8 cellular contexts compared by ENCODE assay signal in the genomic region with DNA sequence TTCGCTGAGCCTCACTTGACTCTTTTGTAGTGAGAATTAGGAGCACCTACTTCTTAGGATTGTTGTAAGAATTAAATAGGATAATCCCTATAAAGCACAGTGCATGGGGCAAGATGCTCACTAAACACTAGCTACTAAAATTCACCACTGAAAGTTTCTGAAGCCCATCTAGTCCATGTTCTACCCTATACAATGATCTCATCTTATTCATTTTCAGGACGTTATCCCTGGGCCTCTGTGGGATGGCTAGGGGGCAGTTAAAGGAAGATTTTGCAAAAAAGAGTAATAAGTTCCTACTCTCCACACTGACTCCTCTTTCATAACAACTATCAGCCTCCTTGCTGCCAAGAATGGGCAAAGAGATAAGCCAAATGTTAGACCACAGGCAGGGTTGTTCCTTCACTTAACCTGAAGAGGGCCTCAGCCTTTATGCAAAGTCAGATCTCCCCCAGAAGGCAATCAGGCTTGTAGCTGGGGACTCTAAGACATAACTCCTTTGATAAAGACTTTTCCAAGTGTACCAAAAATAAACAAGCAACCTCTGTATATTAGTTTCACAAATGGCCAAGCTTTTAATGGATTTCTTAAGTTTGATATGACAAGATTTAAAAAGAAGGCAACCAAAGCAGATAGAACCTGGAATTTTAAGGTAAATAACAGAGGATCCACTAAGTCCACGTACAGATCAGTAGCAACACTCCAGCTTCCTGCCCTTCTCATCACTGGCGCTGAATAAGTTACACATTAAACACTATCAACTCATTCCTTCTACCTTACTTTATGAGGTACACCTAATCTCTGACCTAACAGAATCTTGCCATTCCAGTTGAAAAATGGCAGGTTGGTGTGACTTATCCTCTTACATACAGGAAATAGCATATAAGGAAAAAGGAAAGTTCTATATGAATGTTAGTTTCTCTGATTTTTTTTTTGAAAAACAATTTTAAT. TPM values are rescaled to one million over a fixed set of nuclear protein-coding genes. Genes with fewer than 3 reads are reported as not detected.
DNase-seq lines count a peak whose midpoint lies in the region; ATAC-seq and TF ChIP-seq lines count a peak whose summit lies in the region.

No MANE protein-coding gene starts in this region.

- no peak overlapping the region for H3K9ac ChIP-seq in MM.1S (ENCODE audit: low read length)

- DNase-seq in GM10248 (ENCODE audit: extremely low spot score) (no peak), MM.1S (peak; percentile 43), heart left ventricle (no peak), spleen (no peak), cerebellar nuclear complex (lab: John Stamatoyannopoulos, UW) (no peak)
- DNase-seq in activated CD8-positive, alpha-beta T cell treated with anti-CD3 and anti-CD28 coated beads, Interleukin-2, amount 10 ng/mL, durations not matched to agents 7 days and 5 days, result peak; percentile 64

- peaks cover 49% of the 10 kb centered on the region for H3K36me3 Mint-ChIP-seq in activated CD8-positive, alpha-beta T cell treated with anti-CD3 and anti-CD28 coated beads, Interleukin-2, amount 10 ng/mL, durations not matched to agents 7 days and 5 days (ENCODE audit: low read depth)

- POLR2A ChIA-PET in GM10248 (lab: Yijun Ruan, JAX), result interaction anchor here (0.5 to 1.2 kb wide), 3 partner anchors 39 to 86 kb away, joined by 3 read pairs; a partner anchor contains a TSS
- POLR2A ChIA-PET in HEK293 (lab: Yijun Ruan, JAX), result no interaction called here
- POLR2A ChIA-PET in activated CD8-positive, alpha-beta T cell treated with anti-CD3 and anti-CD28 coated beads, Interleukin-2, amount 10 ng/mL, durations not matched to agents 7 days and 5 days (lab: Charles Lee), result interaction anchor here (0.7 to 1.5 kb wide), 8 partner anchors 9 to 84 kb away, joined by 3 to 8 read pairs (median 3); a partner anchor contains a TSS

- no peaks in the 10 kb centered on the region for H4K20me1 ChIP-seq in MM.1S (ENCODE audit: insufficient read depth, low read length)

- H3K4me3 Mint-ChIP-seq in activated CD8-positive, alpha-beta T cell treated with anti-CD3 and anti-CD28 coated beads, Interleukin-2, amount 10 ng/mL, durations not matched to agents 7 days and 5 days, result no peak overlapping the region

- H3K4me1 Mint-ChIP-seq in activated CD8-positive, alpha-beta T cell treated with anti-CD3 and anti-CD28 coated beads, Interleukin-2, amount 10 ng/mL, durations not matched to agents 7 days and 5 days (ENCODE audit: low read depth), result peaks cover 85% of the 10 kb centered on the region

- TF ChIP-seq CTCF in 22Rv1 (IDR thresholded peaks at IDR 0.05) (peak; percentile 62), GM10248 (IDR thresholded peaks at IDR 0.05; ENCODE audit: control extremely low read depth, extremely low read depth, low read depth, missing control alignments) (peak; percentile 71), HEK293 (tag by site-specific recombination; IDR thresholded peaks at IDR 0.05) (no peak), MM.1S (IDR thresholded peaks at IDR 0.05; ENCODE audit: low read length) (peak; percentile 51), heart left ventricle (IDR thresholded peaks at IDR 0.05) (peak in 11 of 12 donors; percentile 10 to 53 (median 39)), spleen (IDR thresholded peaks at IDR 0.05 in 8 of 11, conservative IDR thresholded peaks at IDR 0.05 in 3 of 11) (peak in 9 of 11 experiments; percentile 7 to 63 (median 55))

- peaks cover 100% of the 10 kb centered on the region for H3K79me2 ChIP-seq in MM.1S (ENCODE audit: low read length)

- ATAC-seq in activated CD8-positive, alpha-beta T cell treated with anti-CD3 and anti-CD28 coated beads, Interleukin-2, amount 10 ng/mL, durations not matched to agents 7 days and 5 days, result peak; percentile 82
- peak; percentile 15 to 83 (median 67) for ATAC-seq in heart left ventricle

- H3K27ac ChIP-seq in 22Rv1, result peak overlapping the region; percentile 49
- no peak overlapping the region for H3K27ac ChIP-seq in HEK293 (ENCODE audit: extremely low read depth, low read depth, low read length)
- H3K27ac ChIP-seq in MM.1S (ENCODE audit: low read length), result peak overlapping the region; percentile 27; the same call in 1 of the 2 replicates
- H3K27ac ChIP-seq in heart left ventricle, result peak overlapping the region in 1 of 12 donors; percentile 27
- H3K27ac ChIP-seq in spleen, result peak overlapping the region in 7 of 8 donors; percentile 24 to 98 (median 92)

- H3K4me1 ChIP-seq in HEK293 (ENCODE audit: control insufficient read depth, insufficient read depth, low read length) (peaks cover 23% of the 10 kb centered on the region), MM.1S (ENCODE audit: low read length) (peaks cover 53% of the 10 kb centered on the region), heart left ventricle (peaks cover 11 to 100% (median 79%) of the 10 kb centered on the region in 12 donors), spleen (peaks cover 83 to 100% (median 98%) of the 10 kb centered on the region in 6 donors)

- CTCF ChIA-PET in GM10248 (lab: Yijun Ruan, JAX) (interaction anchor here (0.6 to 4.1 kb wide), 26 partner anchors 9 to 197 kb away, joined by 3 to 31 read pairs (median 6); a partner anchor contains a TSS), HEK293 (lab: Yijun Ruan, JAX) (interaction anchor here (0.6 to 2.7 kb wide), 13 partner anchors 9 to 1243 kb away, joined by 3 to 16 read pairs (median 4); a partner anchor contains a TSS)
- CTCF ChIA-PET in activated CD8-positive, alpha-beta T cell treated with anti-CD3 and anti-CD28 coated beads, Interleukin-2, amount 10 ng/mL, durations not matched to agents 7 days and 5 days (lab: Charles Lee), result interaction anchor here (0.6 to 3.9 kb wide), 37 partner anchors 9 to 252 kb away, joined by 3 to 60 read pairs (median 5); a partner anchor contains a TSS

- 0 out of 2 replicates have a peak, but pooled peaks cover 4% of the 10 kb centered on the region for H3F3A ChIP-seq in MM.1S (ENCODE audit: insufficient read depth, low read length)

- no peaks in the 10 kb centered on the region for H3K27me3 ChIP-seq in MM.1S (replicated peaks; ENCODE audit: insufficient read depth, low read length)
- no peaks in the 10 kb centered on the region for H3K27me3 ChIP-seq in heart left ventricle
- no peaks in the 10 kb centered on the region for H3K27me3 ChIP-seq in spleen (replicated peaks in 1 of 7)

- H3K9me3 Mint-ChIP-seq in activated CD8-positive, alpha-beta T cell treated with anti-CD3 and anti-CD28 coated beads, Interleukin-2, amount 10 ng/mL, durations not matched to agents 7 days and 5 days (ENCODE audit: insufficient read depth), result no peaks in the 10 kb centered on the region

- H3K4me3 ChIP-seq in HEK293 (ENCODE audit: low read depth, low read length) (no peak overlapping the region), MM.1S (ENCODE audit: low read length) (no peak overlapping the region), heart left ventricle (no peak overlapping the region), spleen (peak overlapping the region in 1 of 8 donors; percentile 17)

- no peak for TF ChIP-seq POLR2A in heart left ventricle (IDR thresholded peaks at IDR 0.05)
- TF ChIP-seq POLR2A in spleen (IDR thresholded peaks at IDR 0.05), result no peak

- H2AFZ ChIP-seq in MM.1S (ENCODE audit: low read length), result no peak overlapping the region

- H3K36me3 ChIP-seq in HEK293 (ENCODE audit: control insufficient read depth in 2 of 2, insufficient read depth in 1 of 2, low read length in 2 of 2) (no peaks in the 10 kb centered on the region), MM.1S (replicated peaks; ENCODE audit: insufficient read depth, low read length) (no peaks in the 10 kb centered on the region), heart left ventricle (peaks cover 0 to 8% (median 0%) of the 10 kb centered on the region in 9 donors), spleen (peaks cover 0 to 14% (median 0%) of the 10 kb centered on the region in 6 donors)

- no peaks in the 10 kb centered on the region for H3K27me3 Mint-ChIP-seq in activated CD8-positive, alpha-beta T cell treated with anti-CD3 and anti-CD28 coated beads, Interleukin-2, amount 10 ng/mL, durations not matched to agents 7 days and 5 days (ENCODE audit: low read depth)

- H3K27ac Mint-ChIP-seq in activated CD8-positive, alpha-beta T cell treated with anti-CD3 and anti-CD28 coated beads, Interleukin-2, amount 10 ng/mL, durations not matched to agents 7 days and 5 days, result peak overlapping the region; percentile 23

- 48 to 58% (median 54%) methylated on average over 4 of the region's 4 CpGs for WGBS in heart left ventricle, 4 donors
- WGBS in spleen, 5 donors, result 29 to 48% (median 43%) methylated on average over 4 of the region's 4 CpGs

- H3K9me2 ChIP-seq in MM.1S (replicated peaks; ENCODE audit: insufficient read depth, low read length), result no peaks in the 10 kb centered on the region

- intact Hi-C loops in heart left ventricle (cut with DNase I) (loop anchor here in 2 of 10 donors (10.0 kb wide), 1 partner anchor 80 kb away; no protein-coding TSS in a partner anchor), spleen (cut with DNase I; ENCODE audit: low total_unique reads) (loop anchor here (10.0 kb wide), 1 partner anchor 80 kb away; no protein-coding TSS in a partner anchor)

- peak overlapping the region; percentile 9 for H3K4me2 ChIP-seq in MM.1S (ENCODE audit: low read depth, low read length)

- no peaks in the 10 kb centered on the region for H3K9me3 ChIP-seq in HEK293 (ENCODE audit: control insufficient read depth, insufficient read depth, low read depth, low read length)
- no peaks in the 10 kb centered on the region for H3K9me3 ChIP-seq in MM.1S (replicated peaks; ENCODE audit: insufficient read depth, low read length)
- H3K9me3 ChIP-seq in heart left ventricle, result no peaks in the 10 kb centered on the region
- no peaks in the 10 kb centered on the region for H3K9me3 ChIP-seq in spleen

TF ChIP-seq in HEK293, 187 proteins besides CTCF, POLR2A, EP300 and RAD21 (continues in another document):
- TF ChIP-seq, protein P1, sequence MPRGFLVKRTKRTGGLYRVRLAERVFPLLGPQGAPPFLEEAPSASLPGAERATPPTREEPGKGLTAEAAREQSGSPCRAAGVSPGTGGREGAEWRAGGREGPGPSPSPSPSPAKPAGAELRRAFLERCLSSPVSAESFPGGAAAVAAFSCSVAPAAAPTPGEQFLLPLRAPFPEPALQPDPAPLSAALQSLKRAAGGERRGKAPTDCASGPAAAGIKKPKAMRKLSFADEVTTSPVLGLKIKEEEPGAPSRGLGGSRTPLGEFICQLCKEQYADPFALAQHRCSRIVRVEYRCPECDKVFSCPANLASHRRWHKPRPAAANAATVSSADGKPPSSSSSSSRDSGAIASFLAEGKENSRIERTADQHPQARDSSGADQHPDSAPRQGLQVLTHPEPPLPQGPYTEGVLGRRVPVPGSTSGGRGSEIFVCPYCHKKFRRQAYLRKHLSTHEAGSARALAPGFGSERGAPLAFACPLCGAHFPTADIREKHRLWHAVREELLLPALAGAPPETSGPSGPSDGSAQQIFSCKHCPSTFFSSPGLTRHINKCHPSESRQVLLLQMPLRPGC (tag by site-specific recombination; IDR thresholded peaks at IDR 0.05), result no peak
- no peak for TF ChIP-seq ZNF184 (tag by site-specific recombination; IDR thresholded peaks at IDR 0.05)
- TF ChIP-seq ZNF660 (tag by site-specific recombination; IDR thresholded peaks at IDR 0.05), result peak; percentile 36; the same call in 1 of the 2 replicates

RNA-seq across cellular contexts. Expression of a gene that starts 44.4 kb away (rescaled TPM):
- 100 to 1,000 TPM; 106 to 107 TPM for total RNA-seq in activated CD8-positive, alpha-beta T cell treated with anti-CD3 and anti-CD28 coated beads, Interleukin-2, amount 10 ng/mL, durations not matched to agents 7 days and 5 days
- total RNA-seq in heart left ventricle, result 10 to 100 TPM; 28.6 to 75.4 (median 35.3) TPM
- polyA plus RNA-seq in heart left ventricle, result 10 to 100 TPM in 1 of 2 donors, 1 to 10 TPM in 1; 7.7 to 19.4 TPM
- total RNA-seq in spleen, result 100 to 1,000 TPM; 107 to 146 (median 124) TPM
- polyA plus RNA-seq in spleen, result 10 to 100 TPM; 18.0 to 33.7 (median 28.3) TPM

Comparison
In these comparisons a context has a peak if more than half of its experiments do, and no peak if none do; other contexts are left out.
1. DNase-seq: peak in MM.1S (single experiment) and activated CD8-positive, alpha-beta T cell treated with anti-CD3 and anti-CD28 coated beads, Interleukin-2, amount 10 ng/mL, durations not matched to agents 7 days and 5 days (single experiment); none in GM10248 (single experiment), heart left ventricle (0 of 5), spleen (single experiment) and cerebellar nuclear complex (0 of 2).